21 cellular contexts compared by ENCODE assay signal in the genomic region with DNA sequence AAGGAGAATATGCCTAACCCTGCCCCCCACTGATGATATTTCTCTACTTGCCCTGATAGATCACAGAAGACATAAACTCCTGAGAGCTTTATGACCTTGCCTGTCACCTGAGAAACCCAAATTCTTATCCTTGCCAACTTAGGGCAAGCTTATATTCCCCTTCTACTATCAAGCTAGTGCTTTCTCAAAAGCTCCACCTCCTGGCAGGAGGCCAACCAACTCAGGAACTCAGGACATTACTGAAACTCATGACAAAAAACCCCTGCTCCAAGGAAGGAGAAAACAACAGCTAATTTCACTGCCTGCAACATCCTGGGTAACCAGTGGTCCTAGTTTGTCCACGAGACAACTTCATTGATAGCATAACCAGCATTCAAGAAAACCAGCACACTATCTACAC.
"Had no signal": no experiment of that assay in that cellular context is flagged by ENCODE, and none has a peak within 500 bp of the region (broad histone marks: within the 10 kb centered on the region; RNA-seq: fewer than 3 reads in every experiment).

No MANE protein-coding gene starts in this region.

- H3K4me1 ChIP-seq: esophagus muscularis mucosa, lower lobe of right lung, psoas muscle, suprapubic skin, transverse colon had no signal

- H3K4me3 Mint-ChIP-seq: memory B cell; natural killer cell; stimulated activated naive CD8-positive, alpha-beta T cell treated with anti-CD3 and anti-CD28 coated beads, Interleukin-15, amount 100 ng/mL, for 72 hours had no signal

- H3K27me3 ChIP-seq: esophagus muscularis mucosa, ovary, suprapubic skin, transverse colon had no signal

- H3K36me3 ChIP-seq: esophagus muscularis mucosa, lower lobe of right lung, ovary, suprapubic skin, transverse colon had no signal

- H3K27ac Mint-ChIP-seq: memory B cell; natural killer cell; stimulated activated naive CD8-positive, alpha-beta T cell treated with anti-CD3 and anti-CD28 coated beads, Interleukin-15, amount 100 ng/mL, for 72 hours had no signal

- H3K4me1 Mint-ChIP-seq: memory B cell; natural killer cell; stimulated activated naive CD8-positive, alpha-beta T cell treated with anti-CD3 and anti-CD28 coated beads, Interleukin-15, amount 100 ng/mL, for 72 hours had no signal

- H3K36me3 Mint-ChIP-seq: memory B cell had no signal

- H3K27me3 Mint-ChIP-seq: memory B cell; stimulated activated naive CD8-positive, alpha-beta T cell treated with anti-CD3 and anti-CD28 coated beads, Interleukin-15, amount 100 ng/mL, for 72 hours had no signal

- H3K27ac ChIP-seq: coronary artery, esophagus muscularis mucosa, lower lobe of right lung, ovary, psoas muscle, suprapubic skin, transverse colon had no signal

- H3K4me3 ChIP-seq: coronary artery, esophagus muscularis mucosa, lower lobe of right lung, ovary, psoas muscle, suprapubic skin, transverse colon had no signal

- H3K9me3 ChIP-seq: lower lobe of right lung, ovary, psoas muscle had no signal

- ATAC-seq: left ventricle myocardium superior; lower lobe of right lung; natural killer cell; psoas muscle; right cardiac atrium; stimulated activated naive CD8-positive, alpha-beta T cell treated with anti-CD3 and anti-CD28 coated beads, Interleukin-15, amount 100 ng/mL, for 72 hours had no signal

- DNase-seq: dermis blood vessel endothelial cell; effector memory CD4-positive, alpha-beta T cell; foreskin melanocyte; hypothalamus; left ventricle myocardium superior; lower lobe of right lung; natural killer cell; occipital lobe; ovary; psoas muscle; small intestine; stimulated activated CD4-positive, alpha-beta T cell treated with anti-CD3 and anti-CD28 coated beads, Interleukin-15, amount 100 ng/mL, for 24 hours; stimulated activated CD4-positive, alpha-beta T cell treated with anti-CD3 and anti-CD28 coated beads, Interleukin-2, amount 100 ng/mL, for 48 hours; stimulated activated naive CD4-positive, alpha-beta T cell; stimulated activated naive CD8-positive, alpha-beta T cell treated with anti-CD3 and anti-CD28 coated beads, Interleukin-15, amount 100 ng/mL, for 72 hours; transverse colon had no signal
